ENCODE assay signal across 1 cellular context in the genomic region with DNA sequence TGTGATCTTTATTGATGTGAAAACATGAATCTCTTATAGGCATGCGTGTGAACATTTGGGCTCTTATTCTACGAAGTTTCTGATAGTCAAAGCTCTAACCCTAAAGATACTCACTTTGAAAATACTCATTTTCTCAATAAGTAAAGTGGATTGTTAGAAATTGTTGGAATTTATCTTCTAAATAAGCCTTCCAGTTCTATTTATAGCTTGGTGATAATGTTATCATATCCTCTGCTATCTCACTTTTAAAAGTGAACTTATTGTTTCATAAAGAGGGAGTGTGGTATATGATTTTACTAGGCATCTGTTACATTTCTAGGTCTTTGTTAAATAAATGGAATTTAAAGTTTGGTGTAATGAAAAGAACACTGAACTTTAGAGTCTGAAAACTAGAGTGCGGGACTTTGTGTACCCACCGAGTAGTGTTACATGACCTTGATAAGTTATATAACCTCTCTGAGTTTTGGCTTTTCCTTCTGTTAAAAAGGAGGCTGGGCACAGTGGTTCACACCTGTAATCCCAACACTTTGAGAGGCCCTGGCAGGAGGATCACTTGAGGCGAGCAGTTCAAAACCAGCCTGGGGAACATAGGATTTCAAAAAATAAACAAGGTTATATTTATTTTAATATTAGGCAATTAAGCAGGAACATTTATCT.
TF ChIP-seq lines count a peak whose summit lies in the region.

No MANE protein-coding gene starts in this region.

TF ChIP-seq in IMR-90, 13 proteins besides CTCF, POLR2A, EP300 and RAD21:
- TF ChIP-seq NFE2L2 (IDR thresholded peaks at IDR 0.05; ENCODE audit: low read depth, low read length) (no peak), MXI1 (IDR thresholded peaks at IDR 0.05; ENCODE audit: borderline replicate concordance, low read depth, low read length) (no peak), MAZ (IDR thresholded peaks at IDR 0.05; ENCODE audit: borderline replicate concordance, low read depth, low read length) (no peak)
